In genomic region chr14:36507847-36508417, GRCh38 we compare ENCODE assay signal across 26 cellular contexts. TPM values are rescaled to one million over a fixed set of nuclear protein-coding genes. Genes with fewer than 3 reads are reported as not detected.
A peak's percentile ranks its signal among the peaks of the same experiment; 100 is the strongest.
DNase-seq lines count a peak whose midpoint lies in the region; ATAC-seq, FAIRE-seq and TF ChIP-seq lines count a peak whose summit lies in the region.
"Had no signal": no experiment of that assay in that cellular context is flagged by ENCODE, and none has a peak within 500 bp of the region (broad histone marks: within the 10 kb centered on the region; RNA-seq: fewer than 3 reads in every experiment).

No MANE protein-coding gene starts in this region.

- H2BK120ac ChIP-seq in neuronal stem cell (ENCODE audit: low read depth, low read length) = no peak overlapping the region

- peaks cover 3% of the 10 kb centered on the region for H3K36me3 Mint-ChIP-seq in type B pancreatic cell
- H3K36me3 Mint-ChIP-seq: brain had no signal

- H3K4me3 Mint-ChIP-seq in type B pancreatic cell = peak overlapping the region; percentile 63
- H3K4me3 Mint-ChIP-seq: activated CD8-positive, alpha-beta T cell treated with anti-CD3 and anti-CD28 coated beads for 36 hours; brain; T-helper 1 cell treated with Interleukin-12 subunit alpha and Interleukin-12 subunit beta and Interleukin-4 antibody, amounts not matched to agents 30 μg/mL and 1 μg/mL, for 36 hours had no signal

- TF ChIP-seq CTCF in bronchial epithelial cell (IDR thresholded peaks at IDR 0.05; ENCODE audit: insufficient read depth, low read length, severe bottlenecking) (no peak), type B pancreatic cell (conservative IDR thresholded peaks at IDR 0.05) (no peak)

- no peak overlapping the region for H2BK5ac ChIP-seq in neuronal stem cell (ENCODE audit: low read length)

- WGBS in neuronal stem cell (ENCODE audit: extremely low coverage in 2 of 2, insufficient read length in 2 of 2, insufficient replicate concordance in 1 of 2), 2 donors = no CpG with 5 or more reads among the region's 28 CpGs

- H2AFZ ChIP-seq in neuronal stem cell (ENCODE audit: low read length) = no peak overlapping the region

- no peak overlapping the region for H2AK5ac ChIP-seq in neuronal stem cell (ENCODE audit: low read depth, low read length)

- H4K8ac ChIP-seq in neuronal stem cell (ENCODE audit: low read depth, low read length) = no peak overlapping the region

- H3K27me3 ChIP-seq in bronchial epithelial cell (ENCODE audit: control insufficient read depth, insufficient read depth, low read length) (peaks cover 39% of the 10 kb centered on the region), neuronal stem cell (ENCODE audit: control insufficient read depth in 3 of 3, insufficient read depth in 3 of 3, low read depth in 1 of 3, low read length in 3 of 3) (peaks cover 41 to 98% (median 92%) of the 10 kb centered on the region in 3 experiments)

- no peak overlapping the region for H3K23ac ChIP-seq in neuronal stem cell (ENCODE audit: low read depth, low read length, poor library complexity)

- H3K4me1 ChIP-seq in neuronal stem cell (ENCODE audit: control insufficient read depth in 2 of 2, insufficient read depth in 1 of 2, low read depth in 1 of 2, low read length in 2 of 2) = peaks cover 0 to 5% of the 10 kb centered on the region in 2 donors

- H3K14ac ChIP-seq in neuronal stem cell (ENCODE audit: low read length) = no peak overlapping the region

- H3K79me1 ChIP-seq in neuronal stem cell (ENCODE audit: low read depth, low read length) = no peaks in the 10 kb centered on the region

- no peak overlapping the region for H3K27ac ChIP-seq in neuronal stem cell (replicated peaks; ENCODE audit: low read length)
- H3K27ac ChIP-seq: epithelial cell of prostate, foreskin keratinocyte, thoracic aorta, VCaP had no signal

- H3K9ac ChIP-seq in neuronal stem cell (ENCODE audit: low read depth, low read length, poor library complexity) = no peak overlapping the region

- ATAC-seq in GM19035 (IDR thresholded peaks at IDR 0.05; ENCODE audit: unreplicated experiment) = no peak
- ATAC-seq: activated CD8-positive, alpha-beta T cell treated with anti-CD3 and anti-CD28 coated beads for 36 hours; foreskin keratinocyte had no signal

- no peak for FAIRE-seq in bronchial epithelial cell (lab: Jason Lieb, UNC)

- peaks cover 91% of the 10 kb centered on the region for H3K27me3 Mint-ChIP-seq in type B pancreatic cell

- H3K36me3 ChIP-seq in bronchial epithelial cell (ENCODE audit: control insufficient read depth, insufficient read depth, low read length) (no peaks in the 10 kb centered on the region), neuronal stem cell (replicated peaks in 1 of 2; ENCODE audit: control insufficient read depth in 2 of 2, insufficient read depth in 2 of 2, low read length in 2 of 2) (no peaks in the 10 kb centered on the region)
- H3K36me3 ChIP-seq: thoracic aorta had no signal

- H3K4ac ChIP-seq in neuronal stem cell (ENCODE audit: low read length) = no peak overlapping the region

- H3K9me3 ChIP-seq in neuronal stem cell (replicated peaks in 1 of 2; ENCODE audit: control insufficient read depth in 2 of 2, insufficient read depth in 1 of 2, low read depth in 1 of 2, low read length in 2 of 2) = peaks cover 0 to 9% of the 10 kb centered on the region in 2 donors
- H3K9me3 ChIP-seq: thoracic aorta had no signal

- peaks cover 5% of the 10 kb centered on the region for H3K9me3 Mint-ChIP-seq in type B pancreatic cell

- H2BK15ac ChIP-seq in neuronal stem cell (ENCODE audit: low read length) = no peak overlapping the region

- no peak overlapping the region for H2BK12ac ChIP-seq in neuronal stem cell (ENCODE audit: low read length)

- DNase-seq in NCI-H748 (lab: John Stamatoyannopoulos, UW; ENCODE audit: unreplicated experiment) = peak; percentile 82
- no peak for DNase-seq in NCI-H748 treated with DMSO at 0.1 percent for 48 hours (lab: John Stamatoyannopoulos, UW)
- peak; percentile 78 for DNase-seq in NCI-H2029 treated with DMSO at 0.1 percent for 48 hours (lab: John Stamatoyannopoulos, UW)
- DNase-seq in bronchial epithelial cell (ENCODE audit: low read depth) = no peak
- no peak for DNase-seq in type B pancreatic cell (ENCODE audit: extremely low spot score, unreplicated experiment)
- no peak for DNase-seq in NCI-H774 (lab: John Stamatoyannopoulos, UW)
- no peak for DNase-seq in neuronal stem cell (ENCODE audit: low spot score)
- DNase-seq: ACHN; activated CD8-positive, alpha-beta T cell treated with anti-CD3 and anti-CD28 coated beads for 36 hours; activated T-cell treated with anti-CD3 and anti-CD28 coated beads, Interleukin-2, amount 50 U/mL, for 48 hours; cortex of kidney; DND-41; foreskin keratinocyte; GOT3; NCI-H226; Right ventricle myocardium superior had no signal

- no peak overlapping the region for H3K4me2 ChIP-seq in neuronal stem cell (ENCODE audit: insufficient read depth, low read length, poor library complexity, severe bottlenecking)

- peaks cover 13% of the 10 kb centered on the region for H3K4me1 Mint-ChIP-seq in type B pancreatic cell (ENCODE audit: unreplicated experiment)

- no peak overlapping the region for H3K18ac ChIP-seq in neuronal stem cell (ENCODE audit: low read length)

- no peak overlapping the region for H4K91ac ChIP-seq in neuronal stem cell (ENCODE audit: low read depth, low read length, poor library complexity)

- H3K4me3 ChIP-seq in bronchial epithelial cell (ENCODE audit: low read depth, low read length) (peak overlapping the region; percentile 44), neuronal stem cell (ENCODE audit: low read length in 2 of 2) (no peak overlapping the region)
- H3K4me3 ChIP-seq: thoracic aorta had no signal

- H3K27ac Mint-ChIP-seq in type B pancreatic cell = no peak overlapping the region
- H3K27ac Mint-ChIP-seq: activated CD8-positive, alpha-beta T cell treated with anti-CD3 and anti-CD28 coated beads for 36 hours; activated naive CD4-positive, alpha-beta T cell treated with anti-CD3 and anti-CD28 coated beads, Interleukin-2, amount 50 U/mL, for 72 hours; brain; T-helper 1 cell treated with Interleukin-12 subunit alpha and Interleukin-12 subunit beta and Interleukin-4 antibody, amounts not matched to agents 30 μg/mL and 1 μg/mL, for 36 hours had no signal

RNA-seq across cellular contexts. Expression of gene NKX2-1, which starts 12.1 kb away (rescaled TPM):
- total RNA-seq in bronchial epithelial cell = 4.1 and 6.6 TPM in 2 replicates
- 7.4 and 9.3 TPM in 2 replicates for total RNA-seq in type B pancreatic cell (ENCODE audit: low replicate concordance)
- 0.10 TPM for polyA plus RNA-seq in neuronal stem cell (2013, experiment 1 of 2)
- polyA plus RNA-seq in neuronal stem cell (2013, experiment 2 of 2) = 0.03 TPM
- total RNA-seq: activated naive CD4-positive, alpha-beta T cell treated with anti-CD3 and anti-CD28 coated beads, Interleukin-2, amount 50 U/mL, for 72 hours; foreskin keratinocyte; MCF 10A; mononuclear cell; renal cortical epithelial cell; Right ventricle myocardium superior; thoracic aorta had no signal
- polyA plus RNA-seq: foreskin keratinocyte had no signal

Comparison
In these comparisons a context has a peak if more than half of its experiments do, and no peak if none do; other contexts are left out.
1. DNase-seq: peak in NCI-H748 (single experiment) and NCI-H2029 treated with DMSO at 0.1 percent for 48 hours (single experiment); none in NCI-H748 treated with DMSO at 0.1 percent for 48 hours (single experiment), bronchial epithelial cell (single experiment), type B pancreatic cell (single experiment), NCI-H774 (single experiment) and neuronal stem cell (single experiment).